27 cellular contexts compared by ENCODE assay signal in genomic region chr1:35756064-35756463, GRCh38.
"Had no signal": no experiment of that assay in that cellular context is flagged by ENCODE, and none has a peak within 500 bp of the region (broad histone marks: within the 10 kb centered on the region; RNA-seq: fewer than 3 reads in every experiment).

No MANE protein-coding gene starts in this region.

- FAIRE-seq: pancreas, small intestine, urothelium cell line had no signal

- H3K4me1 ChIP-seq: pancreas, prostate gland, right atrium auricular region, right lobe of liver, sigmoid colon, stomach, thyroid gland, tibial nerve, upper lobe of left lung, vagina had no signal

- H3K27ac Mint-ChIP-seq: natural killer cell; nephron; stimulated activated effector memory CD8-positive, alpha-beta T cell treated with anti-CD3 and anti-CD28 coated beads, Interleukin-12 subunit alpha, Interleukin-12 subunit beta, amount 100 ng/mL, for 72 hours; stimulated activated naive B cell treated with anti-CD40 and anti-IgM and Interleukin-4, amounts not matched to agents 10 μg/mL and 1 μg/mL and 100 μg/mL, for 72 hours; stimulated activated naive CD8-positive, alpha-beta T cell treated with anti-CD3 and anti-CD28 coated beads, Interleukin-15, Interleukin-2, amounts not matched to agents 100 ng/mL and 50 ng/mL, for 24 hours had no signal

- H3K9me3 ChIP-seq: neutrophil, pancreas, prostate gland, right atrium auricular region, right lobe of liver, sigmoid colon, stomach, thoracic aorta, thyroid gland, tibial nerve, upper lobe of left lung, vagina had no signal

- H3K36me3 ChIP-seq: pancreas, prostate gland, right atrium auricular region, right lobe of liver, sigmoid colon, stomach, thoracic aorta, thyroid gland, tibial nerve, upper lobe of left lung, vagina had no signal

- H3K4me1 Mint-ChIP-seq: natural killer cell; nephron; stimulated activated effector memory CD8-positive, alpha-beta T cell treated with anti-CD3 and anti-CD28 coated beads, Interleukin-12 subunit alpha, Interleukin-12 subunit beta, amount 100 ng/mL, for 72 hours had no signal

- H3K27ac ChIP-seq: neutrophil, pancreas, prostate gland, right atrium auricular region, right lobe of liver, sigmoid colon, stomach, thoracic aorta, thyroid gland, tibial nerve, upper lobe of left lung, vagina had no signal

- ATAC-seq: natural killer cell; pancreas; right lobe of liver; stimulated activated effector memory CD8-positive, alpha-beta T cell treated with anti-CD3 and anti-CD28 coated beads, Interleukin-12 subunit alpha, Interleukin-12 subunit beta, amount 100 ng/mL, for 72 hours; stimulated activated naive B cell treated with anti-CD40 and anti-IgM and Interleukin-4, amounts not matched to agents 10 μg/mL and 1 μg/mL and 100 μg/mL, for 72 hours had no signal

- H3K27me3 Mint-ChIP-seq: stimulated activated naive B cell treated with anti-CD40 and anti-IgM and Interleukin-4, amounts not matched to agents 10 μg/mL and 1 μg/mL and 100 μg/mL, for 72 hours; stimulated activated naive CD8-positive, alpha-beta T cell treated with anti-CD3 and anti-CD28 coated beads, Interleukin-15, Interleukin-2, amounts not matched to agents 100 ng/mL and 50 ng/mL, for 24 hours had no signal

- H3K4me3 Mint-ChIP-seq: natural killer cell; nephron; stimulated activated effector memory CD8-positive, alpha-beta T cell treated with anti-CD3 and anti-CD28 coated beads, Interleukin-12 subunit alpha, Interleukin-12 subunit beta, amount 100 ng/mL, for 72 hours; stimulated activated naive B cell treated with anti-CD40 and anti-IgM and Interleukin-4, amounts not matched to agents 10 μg/mL and 1 μg/mL and 100 μg/mL, for 72 hours; stimulated activated naive CD8-positive, alpha-beta T cell treated with anti-CD3 and anti-CD28 coated beads, Interleukin-15, Interleukin-2, amounts not matched to agents 100 ng/mL and 50 ng/mL, for 24 hours had no signal

- H3K36me3 Mint-ChIP-seq: natural killer cell had no signal

- H3K4me3 ChIP-seq: pancreas, prostate gland, right atrium auricular region, right lobe of liver, sigmoid colon, stomach, thoracic aorta, thyroid gland, tibial nerve, upper lobe of left lung, vagina had no signal

- H3K27me3 ChIP-seq: neutrophil, pancreas, right atrium auricular region, right lobe of liver, sigmoid colon, stomach, thyroid gland, tibial nerve, upper lobe of left lung, vagina had no signal

- H3K9me3 Mint-ChIP-seq: natural killer cell; nephron; stimulated activated effector memory CD8-positive, alpha-beta T cell treated with anti-CD3 and anti-CD28 coated beads, Interleukin-12 subunit alpha, Interleukin-12 subunit beta, amount 100 ng/mL, for 72 hours; stimulated activated naive B cell treated with anti-CD40 and anti-IgM and Interleukin-4, amounts not matched to agents 10 μg/mL and 1 μg/mL and 100 μg/mL, for 72 hours; stimulated activated naive CD8-positive, alpha-beta T cell treated with anti-CD3 and anti-CD28 coated beads, Interleukin-15, Interleukin-2, amounts not matched to agents 100 ng/mL and 50 ng/mL, for 24 hours had no signal

- DNase-seq: natural killer cell; nucleus accumbens; pancreas; retina; right lobe of liver; sigmoid colon; small intestine; stimulated activated CD4-positive, alpha-beta T cell treated with anti-CD3 and anti-CD28 coated beads, Interleukin-15, amount 100 ng/mL, for 24 hours; stimulated activated CD4-positive, alpha-beta T cell treated with anti-CD3 and anti-CD28 coated beads, Interleukin-2, amount 100 ng/mL, for 24 hours; stimulated activated CD4-positive, alpha-beta T cell treated with anti-CD3 and anti-CD28 coated beads, Interleukin-2, amount 100 ng/mL, for 48 hours; stimulated activated CD4-positive, alpha-beta T cell treated with anti-CD3 and anti-CD28 coated beads, Interleukin-4, amount 100 ng/mL, for 24 hours; stimulated activated naive B cell treated with anti-CD40 and anti-IgM and Interleukin-4, amounts not matched to agents 10 μg/mL and 1 μg/mL and 100 μg/mL, for 72 hours; stimulated activated naive CD4-positive, alpha-beta T cell treated with Interleukin-2 at 50 U/mL for 16 hours; stomach; thyroid gland; trophoblast cell; upper lobe of left lung had no signal
